In the genomic region with DNA sequence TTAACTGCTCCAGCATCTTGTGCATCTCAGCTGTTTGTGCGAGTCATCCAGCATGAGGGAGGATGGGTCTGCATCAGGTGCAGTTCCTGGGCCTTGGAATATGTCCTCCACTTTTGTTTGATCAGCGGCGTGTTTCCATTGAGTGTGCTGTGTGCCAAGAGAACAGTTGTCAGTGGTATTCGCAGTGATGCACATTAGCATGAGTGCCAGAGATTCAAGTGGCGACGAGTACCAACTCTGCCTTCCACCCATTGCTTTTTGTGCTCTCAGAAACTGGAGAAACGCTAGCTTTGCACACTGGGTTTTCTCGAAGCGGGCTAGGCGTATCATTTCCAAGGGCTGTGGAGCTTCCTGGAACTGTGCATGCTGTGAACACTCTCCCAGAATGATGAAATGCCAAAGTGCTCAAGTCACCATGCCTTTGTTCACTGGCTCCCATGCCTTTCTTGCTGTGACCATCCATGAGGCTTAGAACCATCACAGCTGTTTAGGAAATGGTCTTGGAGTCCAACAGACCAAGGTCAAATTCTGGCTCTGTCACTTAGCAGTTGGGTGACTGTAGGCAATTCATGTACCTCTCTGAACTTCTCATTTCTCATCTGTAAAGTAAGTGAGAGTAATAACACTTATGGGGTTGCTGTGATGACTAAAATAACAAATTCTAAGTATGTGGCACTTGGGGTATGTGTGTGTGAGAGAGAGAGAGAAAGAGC, we compare ENCODE assay signal across 10 cellular contexts. TPM values are rescaled to one million over a fixed set of nuclear protein-coding genes. Genes with fewer than 3 reads are reported as not detected.
A peak's percentile ranks its signal among the peaks of the same experiment; 100 is the strongest.
DNase-seq lines count a peak whose midpoint lies in the region; ATAC-seq and TF ChIP-seq lines count a peak whose summit lies in the region.
"Had no signal": no experiment of that assay in that cellular context is flagged by ENCODE, and none has a peak within 500 bp of the region (broad histone marks: within the 10 kb centered on the region; RNA-seq: fewer than 3 reads in every experiment).

No MANE protein-coding gene starts in this region.

- no peak overlapping the region for H3K9ac ChIP-seq in SK-N-SH

- CTCF ChIA-PET in SK-N-SH (lab: Yijun Ruan, JAX) = interaction anchor here (0.9 to 1.0 kb wide), 2 partner anchors 10 to 20 kb away, joined by 3 read pairs; no protein-coding TSS in a partner anchor
- CTCF ChIA-PET in Calu3 (lab: Charles Lee) = no interaction called here

- H3K79me2 ChIP-seq in SK-N-SH (ENCODE audit: insufficient read depth) = peaks cover 85% of the 10 kb centered on the region

- no peaks in the 10 kb centered on the region for H3K27me3 ChIP-seq in SK-N-SH (ENCODE audit: insufficient read depth)
- H3K27me3 ChIP-seq: MG63 had no signal

- H3K9me3 Mint-ChIP-seq in stimulated activated naive CD8-positive, alpha-beta T cell treated with anti-CD3 and anti-CD28 coated beads, Interleukin-15, amount 100 ng/mL, for 72 hours = no peaks in the 10 kb centered on the region
- no peaks in the 10 kb centered on the region for H3K9me3 Mint-ChIP-seq in Calu3 (ENCODE audit: low read depth, unreplicated experiment)

- no peaks in the 10 kb centered on the region for H3K27me3 Mint-ChIP-seq in stimulated activated naive CD8-positive, alpha-beta T cell treated with anti-CD3 and anti-CD28 coated beads, Interleukin-15, amount 100 ng/mL, for 72 hours
- H3K27me3 Mint-ChIP-seq in Calu3 (ENCODE audit: unreplicated experiment) = no peaks in the 10 kb centered on the region
- H3K27me3 Mint-ChIP-seq: activated naive CD8-positive, alpha-beta T cell had no signal

- peaks cover 14% of the 10 kb centered on the region for H3F3A ChIP-seq in SK-N-SH (replicated peaks; ENCODE audit: insufficient read depth)

- POLR2A ChIA-PET in SK-N-SH (lab: Yijun Ruan, JAX) = no interaction called here

- no peaks in the 10 kb centered on the region for H3K36me3 ChIP-seq in SK-N-SH (replicated peaks in 1 of 2; ENCODE audit: control insufficient read depth in 1 of 2, insufficient read depth in 2 of 2, low read length in 1 of 2)
- H3K36me3 ChIP-seq: MG63 had no signal

- H4K20me1 ChIP-seq in SK-N-SH (ENCODE audit: insufficient read depth) = peaks cover 46% of the 10 kb centered on the region

- no peak for DNase-seq in SK-N-SH
- DNase-seq in cerebellum (ENCODE audit: low spot score) = peak; percentile 74
- no peak for DNase-seq in stimulated activated naive CD8-positive, alpha-beta T cell treated with anti-CD3 and anti-CD28 coated beads, Interleukin-15, amount 100 ng/mL, for 72 hours
- no peak for DNase-seq in RKO (ENCODE audit: low spot score)
- no peak for DNase-seq in NCI-H146 (lab: John Stamatoyannopoulos, UW)
- no peak for DNase-seq in Calu3
- DNase-seq: MG63 had no signal

- H3K4me1 Mint-ChIP-seq in stimulated activated naive CD8-positive, alpha-beta T cell treated with anti-CD3 and anti-CD28 coated beads, Interleukin-15, amount 100 ng/mL, for 72 hours = peaks cover 51% of the 10 kb centered on the region
- no peaks in the 10 kb centered on the region for H3K4me1 Mint-ChIP-seq in Calu3 (ENCODE audit: low read depth, unreplicated experiment)

- 98% methylated on average over 10 of the region's 10 CpGs for WGBS in SK-N-SH (ENCODE audit: low lambda C conversion rate)

- H3K27ac Mint-ChIP-seq in stimulated activated naive CD8-positive, alpha-beta T cell treated with anti-CD3 and anti-CD28 coated beads, Interleukin-15, amount 100 ng/mL, for 72 hours = peak overlapping the region in 1 of 2 donors; percentile 67
- no peak overlapping the region for H3K27ac Mint-ChIP-seq in Calu3 (ENCODE audit: unreplicated experiment)
- H3K27ac Mint-ChIP-seq: activated naive CD8-positive, alpha-beta T cell had no signal

- H3K4me3 ChIP-seq in SK-N-SH (ENCODE audit: low read depth in 2 of 2, low read length in 1 of 2) = no peak overlapping the region
- H3K4me3 ChIP-seq: MG63 had no signal

- H3K36me3 Mint-ChIP-seq in Calu3 (ENCODE audit: insufficient read depth, unreplicated experiment) = no peaks in the 10 kb centered on the region
- H3K36me3 Mint-ChIP-seq: activated naive CD8-positive, alpha-beta T cell had no signal

- no peaks in the 10 kb centered on the region for H3K9me2 ChIP-seq in SK-N-SH

- H3K4me1 ChIP-seq in SK-N-SH (ENCODE audit: control insufficient read depth in 1 of 2, insufficient read depth in 2 of 2, low read depth in 1 of 2, low read length in 1 of 2) = peaks cover 17 to 30% of the 10 kb centered on the region in 2 experiments; a peak in 3 of 4 replicates

- H3K4me2 ChIP-seq in SK-N-SH = no peak overlapping the region

- TF ChIP-seq CTCF in SK-N-SH (IDR thresholded peaks at IDR 0.05) (no peak), Calu3 (IDR thresholded peaks at IDR 0.05; ENCODE audit: unreplicated experiment) (no peak)

- H3K27ac ChIP-seq in SK-N-SH (ENCODE audit: low read depth in 2 of 2, low read length in 1 of 2) = peak overlapping the region in 1 of 2 experiments; percentile 1; a peak in 1 of 4 replicates

- H2AFZ ChIP-seq in SK-N-SH (ENCODE audit: low read depth) = no peak overlapping the region

- no TSS peak for BruUV-seq in Calu3 (replicated peaks; lab: Mats Ljungman, UMichigan)

- no peak for TF ChIP-seq RAD21 in SK-N-SH (IDR thresholded peaks at IDR 0.05; ENCODE audit: low read length)

- intact Hi-C loops in Calu3 (cut with micrococcal nuclease; ENCODE audit: unreplicated experiment) = no loop called here

- ATAC-seq in SK-N-SH treated with all-trans-retinoic acid at 6 μM for 48 hours (peak; percentile 15; the same call in 1 of the 3 replicates), HG03103 (IDR thresholded peaks at IDR 0.05; ENCODE audit: low read depth, unreplicated experiment) (peak; percentile 61)
- ATAC-seq in stimulated activated naive CD8-positive, alpha-beta T cell treated with anti-CD3 and anti-CD28 coated beads, Interleukin-15, amount 100 ng/mL, for 72 hours = peak; percentile 74

- H3K4me3 Mint-ChIP-seq in stimulated activated naive CD8-positive, alpha-beta T cell treated with anti-CD3 and anti-CD28 coated beads, Interleukin-15, amount 100 ng/mL, for 72 hours = no peak overlapping the region
- H3K4me3 Mint-ChIP-seq in Calu3 (ENCODE audit: low read depth, unreplicated experiment) = no peak overlapping the region
- H3K4me3 Mint-ChIP-seq: activated naive CD8-positive, alpha-beta T cell had no signal

- no peak for TF ChIP-seq EP300 in SK-N-SH (IDR thresholded peaks at IDR 0.05; ENCODE audit: borderline replicate concordance in 1 of 2, low read depth in 1 of 2, low read length in 1 of 2)

- H3K9me3 ChIP-seq in SK-N-SH = no peaks in the 10 kb centered on the region
- H3K9me3 ChIP-seq: MG63 had no signal

TF ChIP-seq in SK-N-SH treated with all-trans-retinoic acid at 6 μM for 48 hours, 23 proteins besides CTCF, POLR2A, EP300 and RAD21 (continues in another document):
- no peak for TF ChIP-seq ZFP30 (CRISPR knock-in tag; IDR thresholded peaks at IDR 0.05)
- TF ChIP-seq ZNF70 (CRISPR knock-in tag; IDR thresholded peaks at IDR 0.05) = no peak
- TF ChIP-seq PPARA (CRISPR knock-in tag; IDR thresholded peaks at IDR 0.05; ENCODE audit: borderline replicate concordance) = no peak
- no peak for TF ChIP-seq SNAI2 (CRISPR knock-in tag; IDR thresholded peaks at IDR 0.05)
- no peak for TF ChIP-seq ZC3H10 (CRISPR knock-in tag; IDR thresholded peaks at IDR 0.05)
- no peak for TF ChIP-seq BACH2 (CRISPR knock-in tag; IDR thresholded peaks at IDR 0.05; ENCODE audit: borderline replicate concordance)
- no peak for TF ChIP-seq ZNF8 (CRISPR knock-in tag; IDR thresholded peaks at IDR 0.05)
- TF ChIP-seq ZFP3 (CRISPR knock-in tag; IDR thresholded peaks at IDR 0.05) = no peak
- TF ChIP-seq TOX (CRISPR knock-in tag; IDR thresholded peaks at IDR 0.05; ENCODE audit: borderline replicate concordance) = no peak

TF ChIP-seq in SK-N-SH, 30 proteins besides CTCF, POLR2A, EP300 and RAD21 (continues in another document):
- TF ChIP-seq, protein P1, sequence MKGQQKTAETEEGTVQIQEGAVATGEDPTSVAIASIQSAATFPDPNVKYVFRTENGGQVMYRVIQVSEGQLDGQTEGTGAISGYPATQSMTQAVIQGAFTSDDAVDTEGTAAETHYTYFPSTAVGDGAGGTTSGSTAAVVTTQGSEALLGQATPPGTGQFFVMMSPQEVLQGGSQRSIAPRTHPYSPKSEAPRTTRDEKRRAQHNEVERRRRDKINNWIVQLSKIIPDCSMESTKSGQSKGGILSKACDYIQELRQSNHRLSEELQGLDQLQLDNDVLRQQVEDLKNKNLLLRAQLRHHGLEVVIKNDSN (IDR thresholded peaks at IDR 0.05; ENCODE audit: borderline replicate concordance, low read depth) = no peak
- TF ChIP-seq SIN3A (IDR thresholded peaks at IDR 0.05; ENCODE audit: borderline replicate concordance, low read depth, low read length) = no peak
- TF ChIP-seq TAF1 (IDR thresholded peaks at IDR 0.05; ENCODE audit: borderline replicate concordance, low read depth, low read length) = no peak
- TF ChIP-seq EZH2phosphoT487 (IDR thresholded peaks at IDR 0.05; ENCODE audit: borderline replicate concordance, low read depth) = no peak
- TF ChIP-seq, protein P2, sequence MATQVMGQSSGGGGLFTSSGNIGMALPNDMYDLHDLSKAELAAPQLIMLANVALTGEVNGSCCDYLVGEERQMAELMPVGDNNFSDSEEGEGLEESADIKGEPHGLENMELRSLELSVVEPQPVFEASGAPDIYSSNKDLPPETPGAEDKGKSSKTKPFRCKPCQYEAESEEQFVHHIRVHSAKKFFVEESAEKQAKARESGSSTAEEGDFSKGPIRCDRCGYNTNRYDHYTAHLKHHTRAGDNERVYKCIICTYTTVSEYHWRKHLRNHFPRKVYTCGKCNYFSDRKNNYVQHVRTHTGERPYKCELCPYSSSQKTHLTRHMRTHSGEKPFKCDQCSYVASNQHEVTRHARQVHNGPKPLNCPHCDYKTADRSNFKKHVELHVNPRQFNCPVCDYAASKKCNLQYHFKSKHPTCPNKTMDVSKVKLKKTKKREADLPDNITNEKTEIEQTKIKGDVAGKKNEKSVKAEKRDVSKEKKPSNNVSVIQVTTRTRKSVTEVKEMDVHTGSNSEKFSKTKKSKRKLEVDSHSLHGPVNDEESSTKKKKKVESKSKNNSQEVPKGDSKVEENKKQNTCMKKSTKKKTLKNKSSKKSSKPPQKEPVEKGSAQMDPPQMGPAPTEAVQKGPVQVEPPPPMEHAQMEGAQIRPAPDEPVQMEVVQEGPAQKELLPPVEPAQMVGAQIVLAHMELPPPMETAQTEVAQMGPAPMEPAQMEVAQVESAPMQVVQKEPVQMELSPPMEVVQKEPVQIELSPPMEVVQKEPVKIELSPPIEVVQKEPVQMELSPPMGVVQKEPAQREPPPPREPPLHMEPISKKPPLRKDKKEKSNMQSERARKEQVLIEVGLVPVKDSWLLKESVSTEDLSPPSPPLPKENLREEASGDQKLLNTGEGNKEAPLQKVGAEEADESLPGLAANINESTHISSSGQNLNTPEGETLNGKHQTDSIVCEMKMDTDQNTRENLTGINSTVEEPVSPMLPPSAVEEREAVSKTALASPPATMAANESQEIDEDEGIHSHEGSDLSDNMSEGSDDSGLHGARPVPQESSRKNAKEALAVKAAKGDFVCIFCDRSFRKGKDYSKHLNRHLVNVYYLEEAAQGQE (IDR thresholded peaks at IDR 0.05; ENCODE audit: low read depth, low read length) = no peak
- no peak for TF ChIP-seq FOXJ3 (CRISPR knock-in tag; IDR thresholded peaks at IDR 0.05)
- TF ChIP-seq TEAD4 (IDR thresholded peaks at IDR 0.05; ENCODE audit: borderline replicate concordance, insufficient read depth) = no peak

RNA-seq across cellular contexts. Expression of a gene that starts 18.4 kb away (rescaled TPM):
- 5.5 and 7.8 TPM in 2 replicates for polyA plus RNA-seq in SK-N-SH (2012; rRNA removed)
- polyA plus RNA-seq in SK-N-SH (2012; cell fraction: cytosol; rRNA removed) = 6.8 and 7.0 TPM in 2 replicates
- polyA plus RNA-seq in SK-N-SH (2012; cell fraction: nucleus; rRNA removed) = 5.0 and 9.5 TPM in 2 replicates
- total RNA-seq in cerebellum (25.3 TPM), Calu3 (2022) (11.4 and 11.7 TPM in 2 replicates)

Comparison
In these comparisons a context has a peak if more than half of its experiments do, and no peak if none do; other contexts are left out.
1. ATAC-seq: peak in every context shown above with its lines; median percentile 74 in stimulated activated naive CD8-positive, alpha-beta T cell treated with anti-CD3 and anti-CD28 coated beads, Interleukin-15, amount 100 ng/mL, for 72 hours; 61 in HG03103; 15 in SK-N-SH treated with all-trans-retinoic acid at 6 μM for 48 hours.